Comparison of ENCODE assay signal across 13 cellular contexts in the genomic region with DNA sequence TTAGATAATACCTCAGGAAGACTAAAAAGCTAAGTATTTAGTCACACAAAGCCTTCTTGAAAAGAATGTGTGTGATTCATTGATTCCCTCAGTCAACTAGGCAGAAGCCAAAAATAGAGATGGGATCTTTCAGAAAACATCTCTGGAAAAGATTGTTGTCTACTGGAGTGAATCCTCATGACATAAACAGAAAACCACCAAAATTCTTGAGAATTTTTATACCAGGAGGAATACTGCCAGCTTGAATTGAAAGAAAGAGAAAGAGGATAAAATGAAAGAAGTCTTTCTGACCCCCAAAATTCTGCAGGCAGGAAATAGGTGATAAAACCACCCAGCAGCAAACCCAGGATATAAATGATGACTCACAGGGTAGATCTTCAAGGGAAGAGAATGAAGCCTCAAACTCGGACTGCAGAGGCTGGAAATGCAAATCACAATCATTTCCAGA.
DNase-seq lines count a peak whose midpoint lies in the region; FAIRE-seq and TF ChIP-seq lines count a peak whose summit lies in the region.
"Had no signal": no experiment of that assay in that cellular context is flagged by ENCODE, and none has a peak within 500 bp of the region (broad histone marks: within the 10 kb centered on the region; RNA-seq: fewer than 3 reads in every experiment).

No MANE protein-coding gene starts in this region.

- peak overlapping the region; percentile 17 to 35; a peak in 3 of 4 replicates for H3K4me3 ChIP-seq in SK-N-SH (ENCODE audit: low read depth in 2 of 2, low read length in 1 of 2)
- no peak overlapping the region for H3K4me3 ChIP-seq in fibroblast of mammary gland (ENCODE audit: control insufficient read depth, low read depth, low read length)
- no peak overlapping the region for H3K4me3 ChIP-seq in smooth muscle cell
- no peak overlapping the region for H3K4me3 ChIP-seq in WERI-Rb-1 (ENCODE audit: low read depth, low read length)
- H3K4me3 ChIP-seq: K562 had no signal

- H3K9me2 ChIP-seq in SK-N-SH = peaks cover 5% of the 10 kb centered on the region; the same call in 1 of the 2 replicates

- H3F3A ChIP-seq in SK-N-SH (replicated peaks; ENCODE audit: insufficient read depth) (peaks cover 37% of the 10 kb centered on the region), smooth muscle cell (ENCODE audit: low read depth) (peaks cover 21% of the 10 kb centered on the region)

- H3K9me3 Mint-ChIP-seq in mesothelial cell of epicardium = peaks cover 6% of the 10 kb centered on the region

- H3K4me1 Mint-ChIP-seq in mesothelial cell of epicardium = no peaks in the 10 kb centered on the region

- DNase-seq in H54 (ENCODE audit: insufficient read length, low spot score) = peak; percentile 12
- DNase-seq in SK-N-SH = no peak
- peak; percentile 87 for DNase-seq in fibroblast of mammary gland (ENCODE audit: low read depth)
- DNase-seq in smooth muscle cell (lab: John Stamatoyannopoulos, UW; ENCODE audit: unreplicated experiment) = no peak
- DNase-seq in activated CD4-positive, alpha-beta T cell treated with anti-CD3 and anti-CD28 coated beads, Interleukin-2, amount 50 U/mL, for 48 hours = no peak
- no peak for DNase-seq in activated CD4-positive, CD25-positive, alpha-beta regulatory T cell treated with anti-CD3 and anti-CD28 coated beads, Interleukin-2, amount 50 U/mL, for 72 hours
- no peak for DNase-seq in WERI-Rb-1
- DNase-seq in mesothelial cell of epicardium (ENCODE audit: low spot score in 2 of 2, unreplicated experiment in 2 of 2) = no peak
- DNase-seq: activated T-cell treated with anti-CD3 and anti-CD28 coated beads, Interleukin-2, amount 50 U/mL, for 72 hours; left cardiac atrium; NCI-H345; posterior cingulate gyrus had no signal

- H4K20me1 ChIP-seq in SK-N-SH (ENCODE audit: insufficient read depth) = no peaks in the 10 kb centered on the region
- no peaks in the 10 kb centered on the region for H4K20me1 ChIP-seq in smooth muscle cell (ENCODE audit: low read depth)

- FAIRE-seq in H54 (lab: Jason Lieb, UNC) = peak; percentile 95
- FAIRE-seq: K562 had no signal

- H3K9ac ChIP-seq in SK-N-SH (peak overlapping the region; percentile 57), smooth muscle cell (ENCODE audit: low read depth) (peak overlapping the region; percentile 61)

- TF ChIP-seq EP300 in SK-N-SH (IDR thresholded peaks at IDR 0.05; ENCODE audit: borderline replicate concordance in 1 of 2, low read depth in 1 of 2, low read length in 1 of 2) = peak; percentile 13 to 84; a peak in 3 of 4 replicates

- CTCF ChIA-PET in SK-N-SH (lab: Yijun Ruan, JAX) = no interaction called here

- no peak overlapping the region for H3K4me3 Mint-ChIP-seq in mesothelial cell of epicardium
- H3K4me3 Mint-ChIP-seq: activated T-cell treated with anti-CD3 and anti-CD28 coated beads, Interleukin-2, amount 50 U/mL, for 72 hours had no signal

- H3K9me3 ChIP-seq in SK-N-SH = no peaks in the 10 kb centered on the region
- H3K9me3 ChIP-seq in smooth muscle cell (replicated peaks; ENCODE audit: low read depth) = no peaks in the 10 kb centered on the region
- no peaks in the 10 kb centered on the region for H3K9me3 ChIP-seq in WERI-Rb-1 (ENCODE audit: severe bottlenecking)

- H3K27ac ChIP-seq in SK-N-SH (ENCODE audit: low read depth in 2 of 2, low read length in 1 of 2) (peak overlapping the region; percentile 84 to 95; a peak in 3 of 4 replicates), smooth muscle cell (ENCODE audit: low read depth) (peak overlapping the region; percentile 94), WERI-Rb-1 (no peak overlapping the region)

- H3K79me2 ChIP-seq in SK-N-SH (ENCODE audit: insufficient read depth) (no peaks in the 10 kb centered on the region), smooth muscle cell (ENCODE audit: low read depth) (no peaks in the 10 kb centered on the region)

- no peak for TF ChIP-seq CTCF in SK-N-SH (IDR thresholded peaks at IDR 0.05)
- no peak for TF ChIP-seq CTCF in fibroblast of mammary gland (conservative IDR thresholded peaks at IDR 0.05; ENCODE audit: control insufficient read depth, insufficient read depth, low read depth, low read length)
- TF ChIP-seq CTCF in smooth muscle cell (IDR thresholded peaks at IDR 0.05; ENCODE audit: borderline replicate concordance, insufficient read depth, poor library complexity, severe bottlenecking) = no peak
- TF ChIP-seq CTCF in WERI-Rb-1 (IDR thresholded peaks at IDR 0.05; ENCODE audit: low read depth, low read length) = no peak
- TF ChIP-seq CTCF in mesothelial cell of epicardium (IDR thresholded peaks at IDR 0.05; ENCODE audit: unreplicated experiment) = no peak

- POLR2A ChIA-PET in SK-N-SH (lab: Yijun Ruan, JAX) = no interaction called here

- no peaks in the 10 kb centered on the region for H3K36me3 Mint-ChIP-seq in mesothelial cell of epicardium

- 4% methylated on average over 1 of the region's 1 CpG for WGBS in SK-N-SH (ENCODE audit: low lambda C conversion rate)
- 7% methylated on average over 1 of the region's 1 CpG for WGBS in smooth muscle cell (ENCODE audit: low lambda C conversion rate)

- H3K4me2 ChIP-seq in SK-N-SH (peak overlapping the region; percentile 60), smooth muscle cell (peak overlapping the region; percentile 67)

- no peak overlapping the region for H3K27ac Mint-ChIP-seq in mesothelial cell of epicardium
- H3K27ac Mint-ChIP-seq: activated T-cell treated with anti-CD3 and anti-CD28 coated beads, Interleukin-2, amount 50 U/mL, for 72 hours had no signal

- no peak for TF ChIP-seq POLR2A in H54 (IDR thresholded peaks at IDR 0.05; ENCODE audit: low read depth, low read length)

- peak overlapping the region; percentile 55; the same call in 1 of the 2 replicates for H2AFZ ChIP-seq in SK-N-SH (ENCODE audit: low read depth)
- H2AFZ ChIP-seq in smooth muscle cell (ENCODE audit: low read depth) = no peak overlapping the region

- H3K27me3 ChIP-seq in SK-N-SH (ENCODE audit: insufficient read depth) = no peaks in the 10 kb centered on the region
- no peaks in the 10 kb centered on the region for H3K27me3 ChIP-seq in smooth muscle cell (ENCODE audit: low read depth)
- H3K27me3 ChIP-seq in WERI-Rb-1 (ENCODE audit: insufficient read depth, low read depth, severe bottlenecking) = no peaks in the 10 kb centered on the region

- H3K27me3 Mint-ChIP-seq in mesothelial cell of epicardium (ENCODE audit: low read depth) = no peaks in the 10 kb centered on the region

- H3K4me1 ChIP-seq in SK-N-SH (ENCODE audit: control insufficient read depth in 1 of 2, insufficient read depth in 2 of 2, low read depth in 1 of 2, low read length in 1 of 2) = peaks cover 0 to 28% of the 10 kb centered on the region in 2 experiments; a peak in 3 of 4 replicates
- H3K4me1 ChIP-seq in smooth muscle cell (ENCODE audit: low read depth) = peaks cover 13% of the 10 kb centered on the region

- no peak for TF ChIP-seq RAD21 in SK-N-SH (IDR thresholded peaks at IDR 0.05; ENCODE audit: low read length)

- H3K36me3 ChIP-seq in SK-N-SH (replicated peaks in 1 of 2; ENCODE audit: control insufficient read depth in 1 of 2, insufficient read depth in 2 of 2, low read length in 1 of 2) (no peaks in the 10 kb centered on the region), smooth muscle cell (ENCODE audit: low read depth) (no peaks in the 10 kb centered on the region), WERI-Rb-1 (no peaks in the 10 kb centered on the region)

TF ChIP-seq in SK-N-SH, 30 proteins besides CTCF, POLR2A, EP300 and RAD21 (continues in another document):
- TF ChIP-seq NFIC (IDR thresholded peaks at IDR 0.05; ENCODE audit: borderline replicate concordance) (peak; percentile 76), ELF1 (IDR thresholded peaks at IDR 0.05) (0 out of 2 replicates have a peak, but pooled peaks have one; percentile 18), TEAD4 (IDR thresholded peaks at IDR 0.05; ENCODE audit: borderline replicate concordance, insufficient read depth) (peak; percentile 80; the same call in 1 of the 2 replicates), JUND (IDR thresholded peaks at IDR 0.05) (peak; percentile 75), RCOR1 (IDR thresholded peaks at IDR 0.05; ENCODE audit: low read length) (no peak), EZH2phosphoT487 (IDR thresholded peaks at IDR 0.05; ENCODE audit: borderline replicate concordance, low read depth) (no peak), RXRA (IDR thresholded peaks at IDR 0.05; ENCODE audit: borderline replicate concordance, low read depth) (peak; percentile 55), YY1 (IDR thresholded peaks at IDR 0.05; ENCODE audit: low read depth) (0 out of 2 replicates have a peak, but pooled peaks have one; percentile 25), MXI1 (IDR thresholded peaks at IDR 0.05; ENCODE audit: low read depth, low read length) (no peak), SIN3A (IDR thresholded peaks at IDR 0.05; ENCODE audit: borderline replicate concordance, low read depth, low read length) (no peak), TCF12 (IDR thresholded peaks at IDR 0.05) (peak; percentile 89), POLR2AphosphoS5 (IDR thresholded peaks at IDR 0.05; ENCODE audit: low read depth, low read length) (peak; percentile 64; the same call in 1 of the 2 replicates), MEF2A (IDR thresholded peaks at IDR 0.05; ENCODE audit: borderline replicate concordance, low read depth) (peak; percentile 98), FOSL2 (IDR thresholded peaks at IDR 0.05; ENCODE audit: borderline replicate concordance, low read depth) (peak; percentile 75)
- TF ChIP-seq, protein P1, sequence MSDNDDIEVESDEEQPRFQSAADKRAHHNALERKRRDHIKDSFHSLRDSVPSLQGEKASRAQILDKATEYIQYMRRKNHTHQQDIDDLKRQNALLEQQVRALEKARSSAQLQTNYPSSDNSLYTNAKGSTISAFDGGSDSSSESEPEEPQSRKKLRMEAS (IDR thresholded peaks at IDR 0.05; ENCODE audit: low read depth) = peak; percentile 58
- TF ChIP-seq, protein P2, sequence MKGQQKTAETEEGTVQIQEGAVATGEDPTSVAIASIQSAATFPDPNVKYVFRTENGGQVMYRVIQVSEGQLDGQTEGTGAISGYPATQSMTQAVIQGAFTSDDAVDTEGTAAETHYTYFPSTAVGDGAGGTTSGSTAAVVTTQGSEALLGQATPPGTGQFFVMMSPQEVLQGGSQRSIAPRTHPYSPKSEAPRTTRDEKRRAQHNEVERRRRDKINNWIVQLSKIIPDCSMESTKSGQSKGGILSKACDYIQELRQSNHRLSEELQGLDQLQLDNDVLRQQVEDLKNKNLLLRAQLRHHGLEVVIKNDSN (IDR thresholded peaks at IDR 0.05; ENCODE audit: borderline replicate concordance, low read depth) = no peak
- TF ChIP-seq, protein P3, sequence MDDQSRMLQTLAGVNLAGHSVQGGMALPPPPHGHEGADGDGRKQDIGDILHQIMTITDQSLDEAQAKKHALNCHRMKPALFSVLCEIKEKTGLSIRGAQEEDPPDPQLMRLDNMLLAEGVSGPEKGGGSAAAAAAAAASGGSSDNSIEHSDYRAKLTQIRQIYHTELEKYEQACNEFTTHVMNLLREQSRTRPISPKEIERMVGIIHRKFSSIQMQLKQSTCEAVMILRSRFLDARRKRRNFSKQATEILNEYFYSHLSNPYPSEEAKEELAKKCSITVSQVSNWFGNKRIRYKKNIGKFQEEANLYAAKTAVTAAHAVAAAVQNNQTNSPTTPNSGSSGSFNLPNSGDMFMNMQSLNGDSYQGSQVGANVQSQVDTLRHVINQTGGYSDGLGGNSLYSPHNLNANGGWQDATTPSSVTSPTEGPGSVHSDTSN (IDR thresholded peaks at IDR 0.05) = peak; percentile 83

Comparison
In these comparisons a context has a peak if more than half of its experiments do, and no peak if none do; other contexts are left out.
1. DNase-seq: peak in H54 (single experiment) and fibroblast of mammary gland (single experiment); none in SK-N-SH (single experiment), smooth muscle cell (single experiment), activated CD4-positive, alpha-beta T cell treated with anti-CD3 and anti-CD28 coated beads, Interleukin-2, amount 50 U/mL, for 48 hours (0 of 2), activated CD4-positive, CD25-positive, alpha-beta regulatory T cell treated with anti-CD3 and anti-CD28 coated beads, Interleukin-2, amount 50 U/mL, for 72 hours (single experiment), WERI-Rb-1 (single experiment) and mesothelial cell of epicardium (0 of 2).
2. H3K4me3 ChIP-seq: peak in SK-N-SH (2 of 2); none in fibroblast of mammary gland (single experiment), smooth muscle cell (single experiment) and WERI-Rb-1 (single experiment).